ENCODE assay signal across 9 cellular contexts in genomic region chr1:27299385-27300252, GRCh38. TPM values are rescaled to one million over a fixed set of nuclear protein-coding genes. Genes with fewer than 3 reads are reported as not detected.
DNase-seq lines count a peak whose midpoint lies in the region; ATAC-seq and TF ChIP-seq lines count a peak whose summit lies in the region.
"Had no signal": no experiment of that assay in that cellular context is flagged by ENCODE, and none has a peak within 500 bp of the region (broad histone marks: within the 10 kb centered on the region; RNA-seq: fewer than 3 reads in every experiment).

No MANE protein-coding gene starts in this region.

- peak overlapping the region; percentile 59 to 77 (median 71) for H3K9ac ChIP-seq in BLaER1 treated with 17β-estradiol and CSF1 and Interleukin-3, amounts not matched to agents 10 nM and 100 nM
- peak overlapping the region; percentile 21 for H3K9ac ChIP-seq in muscle layer of colon (ENCODE audit: low read length)

- peak overlapping the region in 5 of 10 experiments; percentile 10 to 35 (median 20); a peak in 5 of 20 replicates for H3K4me3 ChIP-seq in BLaER1 treated with 17β-estradiol and CSF1 and Interleukin-3, amounts not matched to agents 10 nM and 100 nM
- H3K4me3 ChIP-seq in Peyer's patch (no peak overlapping the region), esophagus muscularis mucosa (peak overlapping the region in 1 of 4 donors; percentile 4), muscle layer of colon (ENCODE audit: low read depth in 1 of 2, low read length in 2 of 2) (peak overlapping the region in 1 of 2 donors; percentile 41)

- no peaks in the 10 kb centered on the region for H3K27me3 ChIP-seq in BLaER1 treated with 17β-estradiol and CSF1 and Interleukin-3, amounts not matched to agents 10 nM and 100 nM
- H3K27me3 ChIP-seq in Peyer's patch (no peaks in the 10 kb centered on the region), esophagus muscularis mucosa (no peaks in the 10 kb centered on the region), muscle layer of colon (ENCODE audit: control insufficient read depth in 1 of 2, insufficient read depth in 2 of 2, low read length in 2 of 2) (no peaks in the 10 kb centered on the region)

- H3K4me2 ChIP-seq in BLaER1 treated with 17β-estradiol and CSF1 and Interleukin-3, amounts not matched to agents 10 nM and 100 nM: peak overlapping the region; percentile 80 to 97 (median 87)

- H3K27ac Mint-ChIP-seq in activated T-cell treated with anti-CD3 and anti-CD28 coated beads, Interleukin-2, amount 50 U/mL, for 72 hours: no peak overlapping the region
- H3K27ac Mint-ChIP-seq: activated naive CD8-positive, alpha-beta T cell treated with anti-CD3 and anti-CD28 coated beads, Interleukin-2, amount 10 ng/mL, durations not matched to agents 7 days and 5 days had no signal

- ATAC-seq in activated T-cell treated with anti-CD3 and anti-CD28 coated beads, Interleukin-2, amount 50 U/mL, for 72 hours (replicated peaks in 1 of 2): no peak
- no peak for ATAC-seq in HG03045 (IDR thresholded peaks at IDR 0.05; ENCODE audit: unreplicated experiment)

- TF ChIP-seq CTCF in Peyer's patch (IDR thresholded peaks at IDR 0.05) (no peak), esophagus muscularis mucosa (IDR thresholded peaks at IDR 0.05) (no peak)

- H3K27me3 Mint-ChIP-seq in activated T-cell treated with anti-CD3 and anti-CD28 coated beads, Interleukin-2, amount 50 U/mL, for 72 hours (ENCODE audit: low read depth): no peaks in the 10 kb centered on the region
- H3K27me3 Mint-ChIP-seq: activated naive CD8-positive, alpha-beta T cell treated with anti-CD3 and anti-CD28 coated beads, Interleukin-2, amount 10 ng/mL, durations not matched to agents 7 days and 5 days had no signal

- 51% methylated on average over 13 of the region's 14 CpGs for WGBS in esophagus muscularis mucosa

- peaks cover 0 to 4% (median 0%) of the 10 kb centered on the region in 11 experiments; a peak in 2 of 22 replicates for H4K20me1 ChIP-seq in BLaER1 treated with 17β-estradiol and CSF1 and Interleukin-3, amounts not matched to agents 10 nM and 100 nM

- peaks cover 40 to 80% (median 72%) of the 10 kb centered on the region in 11 experiments for H3K36me3 ChIP-seq in BLaER1 treated with 17β-estradiol and CSF1 and Interleukin-3, amounts not matched to agents 10 nM and 100 nM
- H3K36me3 ChIP-seq in Peyer's patch: peaks cover 0 to 79% (median 0%) of the 10 kb centered on the region in 3 donors
- peaks cover 30 to 86% (median 78%) of the 10 kb centered on the region in 4 donors for H3K36me3 ChIP-seq in esophagus muscularis mucosa
- peaks cover 67% of the 10 kb centered on the region for H3K36me3 ChIP-seq in muscle layer of colon (ENCODE audit: insufficient read depth, low read length)

- H3K27ac ChIP-seq in BLaER1 treated with 17β-estradiol and CSF1 and Interleukin-3, amounts not matched to agents 10 nM and 100 nM: peak overlapping the region; percentile 32 to 91 (median 85); a peak in 21 of 22 replicates
- H3K27ac ChIP-seq in Peyer's patch (peak overlapping the region; percentile 64 to 88 (median 72)), esophagus muscularis mucosa (replicated peaks in 1 of 4) (peak overlapping the region; percentile 87 to 96 (median 92)), muscle layer of colon (ENCODE audit: low read depth, low read length) (peak overlapping the region; percentile 83)

- DNase-seq in Peyer's patch (peak; percentile 33 to 71 (median 63)), esophagus muscularis mucosa (ENCODE audit: extremely low spot score) (peak; percentile 97), LoVo (ENCODE audit: low spot score) (no peak)
- no peak for DNase-seq in activated T-cell treated with anti-CD3 and anti-CD28 coated beads, Interleukin-2, amount 50 U/mL, for 72 hours
- no peak for DNase-seq in effector CD8-positive, alpha-beta T cell (lab: John Stamatoyannopoulos, UW)
- DNase-seq: activated naive CD8-positive, alpha-beta T cell treated with anti-CD3 and anti-CD28 coated beads, Interleukin-2, amount 10 ng/mL, durations not matched to agents 7 days and 5 days had no signal

- H3K9me3 Mint-ChIP-seq in activated T-cell treated with anti-CD3 and anti-CD28 coated beads, Interleukin-2, amount 50 U/mL, for 72 hours: no peaks in the 10 kb centered on the region
- H3K9me3 Mint-ChIP-seq: activated naive CD8-positive, alpha-beta T cell treated with anti-CD3 and anti-CD28 coated beads, Interleukin-2, amount 10 ng/mL, durations not matched to agents 7 days and 5 days had no signal

- TF ChIP-seq EP300 in esophagus muscularis mucosa (IDR thresholded peaks at IDR 0.05): no peak

- intact Hi-C loops in esophagus muscularis mucosa (cut with DNase I): loop anchor here (2.0 to 5.0 kb wide), 2 partner anchors 57 to 308 kb away; no protein-coding TSS in a partner anchor

- H3K9me3 ChIP-seq in BLaER1 treated with 17β-estradiol and CSF1 and Interleukin-3, amounts not matched to agents 10 nM and 100 nM (replicated peaks in 1 of 11): no peaks in the 10 kb centered on the region
- no peaks in the 10 kb centered on the region for H3K9me3 ChIP-seq in Peyer's patch
- no peaks in the 10 kb centered on the region for H3K9me3 ChIP-seq in esophagus muscularis mucosa
- no peaks in the 10 kb centered on the region for H3K9me3 ChIP-seq in muscle layer of colon (ENCODE audit: low read length)

- peaks cover 32 to 51% (median 39%) of the 10 kb centered on the region in 10 experiments for H3K4me1 ChIP-seq in BLaER1 treated with 17β-estradiol and CSF1 and Interleukin-3, amounts not matched to agents 10 nM and 100 nM
- H3K4me1 ChIP-seq in Peyer's patch (peaks cover 0 to 27% (median 0%) of the 10 kb centered on the region in 4 donors), esophagus muscularis mucosa (peaks cover 34 to 50% (median 48%) of the 10 kb centered on the region in 4 donors), muscle layer of colon (ENCODE audit: insufficient read depth, low read length) (peaks cover 46% of the 10 kb centered on the region)

- no peaks in the 10 kb centered on the region for H3K36me3 Mint-ChIP-seq in activated T-cell treated with anti-CD3 and anti-CD28 coated beads, Interleukin-2, amount 50 U/mL, for 72 hours (ENCODE audit: insufficient read depth in 2 of 2)

- no peaks in the 10 kb centered on the region for H3K4me1 Mint-ChIP-seq in activated T-cell treated with anti-CD3 and anti-CD28 coated beads, Interleukin-2, amount 50 U/mL, for 72 hours (ENCODE audit: low read depth)

- TF ChIP-seq POLR2A in Peyer's patch (IDR thresholded peaks at IDR 0.05): no peak
- no peak for TF ChIP-seq POLR2A in esophagus muscularis mucosa (IDR thresholded peaks at IDR 0.05; ENCODE audit: low read depth)

- no peak overlapping the region for H3K4me3 Mint-ChIP-seq in activated T-cell treated with anti-CD3 and anti-CD28 coated beads, Interleukin-2, amount 50 U/mL, for 72 hours
- H3K4me3 Mint-ChIP-seq: activated naive CD8-positive, alpha-beta T cell treated with anti-CD3 and anti-CD28 coated beads, Interleukin-2, amount 10 ng/mL, durations not matched to agents 7 days and 5 days had no signal

RNA-seq across cellular contexts. Expression of gene TMEM222, which starts 22.3 kb away (rescaled TPM):
- total RNA-seq in Peyer's patch (10 to 100 TPM in 3 of 4 donors, 1 to 10 TPM in 1; 9.9 to 30.8 (median 25.4) TPM), esophagus muscularis mucosa (10 to 100 TPM; 23.3 to 35.3 (median 31.8) TPM)
- total RNA-seq in activated T-cell treated with anti-CD3 and anti-CD28 coated beads, Interleukin-2, amount 50 U/mL, for 72 hours: 10 to 100 TPM; 41.9 to 61.3 TPM

RNA-seq across cellular contexts. Expression of gene SYTL1, which starts 42.2 kb away (rescaled TPM):
- total RNA-seq in Peyer's patch (10 to 100 TPM in 1 of 4 donors, 1 to 10 TPM in 3; 9.0 to 37.1 (median 9.5) TPM), esophagus muscularis mucosa (1 to 10 TPM in 2 of 4 donors, under 1 TPM in 2; 0.29 to 3.7 (median 1.5) TPM)
- total RNA-seq in activated T-cell treated with anti-CD3 and anti-CD28 coated beads, Interleukin-2, amount 50 U/mL, for 72 hours: 10 to 100 TPM; 73.1 to 89.9 TPM

Comparison
In these comparisons a context has a peak if more than half of its experiments do, and no peak if none do; other contexts are left out.
1. DNase-seq: peak in Peyer's patch (3 of 3) and esophagus muscularis mucosa (single experiment); none in activated T-cell treated with anti-CD3 and anti-CD28 coated beads, Interleukin-2, amount 50 U/mL, for 72 hours (0 of 2), effector CD8-positive, alpha-beta T cell (single experiment) and LoVo (single experiment).
2. Peak in every context shown above with its lines, with median percentiles within 50 percentile points of each other: H3K27ac ChIP-seq.